15 cellular contexts compared by ENCODE assay signal in the genomic region with DNA sequence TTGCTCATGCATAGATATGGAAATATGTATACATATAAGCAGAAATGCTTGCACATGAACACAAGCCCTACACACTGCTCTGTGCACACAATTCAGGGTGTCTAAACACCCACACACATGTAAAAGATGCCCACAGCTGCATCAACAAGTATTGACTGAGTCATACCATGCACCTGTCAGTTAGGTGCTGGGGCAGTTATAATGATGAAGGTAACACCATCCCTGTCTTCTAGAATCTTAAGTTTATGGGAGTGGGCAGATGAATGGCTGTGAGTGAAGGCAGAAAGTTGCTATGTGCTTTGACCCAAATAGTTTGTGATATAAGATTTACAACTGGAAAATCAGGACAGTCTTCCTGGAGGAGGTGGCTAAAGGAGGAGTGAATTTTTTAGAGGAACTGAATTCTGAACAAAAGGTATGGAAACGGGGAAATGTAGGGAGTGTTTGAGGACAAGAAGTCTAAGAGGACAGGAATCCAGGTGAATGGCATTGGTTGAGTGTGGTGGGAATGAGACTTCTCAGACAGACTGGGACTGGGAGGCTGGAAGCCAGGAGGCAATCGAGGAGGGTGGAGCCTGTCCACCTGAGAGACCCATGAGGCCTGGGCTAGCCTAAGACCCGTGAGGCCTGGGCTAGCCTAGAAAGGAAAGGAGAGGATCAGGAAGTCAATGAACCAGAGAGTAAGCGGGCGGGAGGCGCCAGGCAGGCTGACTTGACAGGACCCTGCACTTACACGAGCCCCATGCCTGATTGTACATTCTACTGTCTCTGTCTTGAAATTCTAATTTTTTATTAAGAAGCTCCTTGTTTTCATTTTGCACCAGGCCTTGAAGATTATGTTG. TPM values are rescaled to one million over a fixed set of nuclear protein-coding genes. Genes with fewer than 3 reads are reported as not detected.
A peak's percentile ranks its signal among the peaks of the same experiment; 100 is the strongest.
DNase-seq lines count a peak whose midpoint lies in the region; ATAC-seq, FAIRE-seq and TF ChIP-seq lines count a peak whose summit lies in the region.
"Had no signal": no experiment of that assay in that cellular context is flagged by ENCODE, and none has a peak within 500 bp of the region (broad histone marks: within the 10 kb centered on the region; RNA-seq: fewer than 3 reads in every experiment).

No MANE protein-coding gene starts in this region.

- H3K27me3 Mint-ChIP-seq in GM23338 (ENCODE audit: insufficient read depth, low read depth, poor library complexity) (peaks cover 50% of the 10 kb centered on the region), nephron progenitor cell (ENCODE audit: low read depth, poor library complexity) (peaks cover 60% of the 10 kb centered on the region)

- no peak overlapping the region; the same call in 1 of the 3 replicates for H3K4me3 Mint-ChIP-seq in GM23338
- H3K4me3 Mint-ChIP-seq in nephron progenitor cell: peak overlapping the region; percentile 52

- no peaks in the 10 kb centered on the region for H3K79me2 ChIP-seq in GM23338 (replicated peaks; ENCODE audit: insufficient read depth)

- peaks cover 6% of the 10 kb centered on the region; the same call in 1 of the 2 replicates for H3F3A ChIP-seq in GM23338 (replicated peaks; ENCODE audit: low read depth)

- no peaks in the 10 kb centered on the region for H3K9me2 ChIP-seq in GM23338 (ENCODE audit: insufficient read depth)

- no peak overlapping the region for H2AFZ ChIP-seq in GM23338

- peak overlapping the region; percentile 77; the same call in 1 of the 2 replicates for H3K4me2 ChIP-seq in GM23338

- DNase-seq in DMS53 (lab: John Stamatoyannopoulos, UW) (peak; percentile 57), DMS53 treated with DMSO at 0.1 percent for 48 hours (lab: John Stamatoyannopoulos, UW; ENCODE audit: unreplicated experiment) (no peak), GM23338 (ENCODE audit: low spot score) (peak; percentile 26), bronchial epithelial cell (ENCODE audit: low read depth) (peak; percentile 29), nephron progenitor cell (no peak), AML-193 (lab: John Stamatoyannopoulos, UW) (no peak), midbrain (lab: John Stamatoyannopoulos, UW) (no peak), epidermal melanocyte (ENCODE audit: insufficient read length, low spot score) (no peak)
- DNase-seq: activated CD4-positive, alpha-beta T cell treated with anti-CD3 and anti-CD28 coated beads, Interleukin-2, amount 50 U/mL, for 1 hour; cortex of kidney; kidney glomerular epithelial cell; NCI-H446 had no signal

- H3K27ac Mint-ChIP-seq in GM23338 (no peak overlapping the region), nephron progenitor cell (no peak overlapping the region)
- H3K27ac Mint-ChIP-seq: activated T-helper 2 cell treated with anti-CD3 and anti-CD28 coated beads, Interferon-gamma antibody, Interleukin-2, Interleukin-4, amounts not matched to agents 10 μg/mL and 5 μg/mL and 100 μg/mL, durations not matched to agents 14 hours and 24 hours and 36 hours had no signal

- H4K20me1 ChIP-seq in GM23338 (replicated peaks; ENCODE audit: insufficient read depth): no peaks in the 10 kb centered on the region

- H3K36me3 ChIP-seq in GM23338 (ENCODE audit: insufficient read depth): no peaks in the 10 kb centered on the region; the same call in 1 of the 2 replicates
- no peaks in the 10 kb centered on the region for H3K36me3 ChIP-seq in bronchial epithelial cell (ENCODE audit: control insufficient read depth, insufficient read depth, low read length)
- H3K36me3 ChIP-seq: heart left ventricle had no signal

- H3K4me1 ChIP-seq in GM23338 (ENCODE audit: insufficient read depth): peaks cover 11% of the 10 kb centered on the region; the same call in 1 of the 2 replicates

- H3K27me3 ChIP-seq in GM23338 (ENCODE audit: insufficient read depth) (peaks cover 65% of the 10 kb centered on the region), bronchial epithelial cell (ENCODE audit: control insufficient read depth, insufficient read depth, low read length) (peaks cover 23% of the 10 kb centered on the region)

- H3K36me3 Mint-ChIP-seq in GM23338 (ENCODE audit: low read depth) (no peaks in the 10 kb centered on the region; the same call in 2 of the 3 replicates), nephron progenitor cell (ENCODE audit: low read depth) (no peaks in the 10 kb centered on the region)

- ATAC-seq in GM23338: no peak

- no peak for TF ChIP-seq CTCF in GM23338 (conservative IDR thresholded peaks at IDR 0.05; ENCODE audit: low read depth in 2 of 2)
- no peak for TF ChIP-seq CTCF in bronchial epithelial cell (IDR thresholded peaks at IDR 0.05; ENCODE audit: insufficient read depth, low read length, severe bottlenecking)
- TF ChIP-seq CTCF in nephron progenitor cell (IDR thresholded peaks at IDR 0.05): no peak

- no peak overlapping the region for H3K27ac ChIP-seq in GM23338 (ENCODE audit: low read depth)
- H3K27ac ChIP-seq: 22Rv1, heart left ventricle had no signal

- no peaks in the 10 kb centered on the region for H3K9me3 Mint-ChIP-seq in GM23338
- no peaks in the 10 kb centered on the region for H3K9me3 Mint-ChIP-seq in nephron progenitor cell
- H3K9me3 Mint-ChIP-seq: activated T-helper 2 cell treated with anti-CD3 and anti-CD28 coated beads, Interferon-gamma antibody, Interleukin-2, Interleukin-4, amounts not matched to agents 10 μg/mL and 5 μg/mL and 100 μg/mL, durations not matched to agents 14 hours and 24 hours and 36 hours had no signal

- H3K4me1 Mint-ChIP-seq in GM23338 (peaks cover 21% of the 10 kb centered on the region), nephron progenitor cell (peaks cover 37% of the 10 kb centered on the region)

- H3K4me3 ChIP-seq in GM23338 (0 out of 2 replicates have a peak overlapping the region, but pooled peaks have one; percentile 49), bronchial epithelial cell (ENCODE audit: low read depth, low read length) (no peak overlapping the region)

- FAIRE-seq in bronchial epithelial cell (lab: Jason Lieb, UNC): no peak

TF ChIP-seq in GM23338, 12 proteins besides CTCF, POLR2A, EP300 and RAD21:
- TF ChIP-seq EZH2phosphoT487 (IDR thresholded peaks at IDR 0.05; ENCODE audit: unreplicated experiment) (no peak), JUNB (IDR thresholded peaks at IDR 0.05; ENCODE audit: unreplicated experiment) (no peak), CREB1 (CRISPR knock-in tag; IDR thresholded peaks at IDR 0.05; ENCODE audit: low read depth) (no peak)

RNA-seq across cellular contexts. Expression of gene POLL, which starts 20.7 kb away (rescaled TPM):
- 24.0 and 24.3 TPM in 2 replicates for total RNA-seq in GM23338 (2014; rRNA removed; shearing (Covaris generic))
- polyA plus RNA-seq in GM23338 (2016; fragmentation: Nextera tagmentation; extraction: Ambion mirVana): 17.3 and 18.2 TPM in 2 replicates
- total RNA-seq in bronchial epithelial cell: 8.6 and 8.7 TPM in 2 replicates

RNA-seq across cellular contexts. Expression of gene DPCD, which starts 20.7 kb away (rescaled TPM):
- total RNA-seq in GM23338 (2014; rRNA removed; shearing (Covaris generic)): 22.5 and 48.4 TPM in 2 replicates
- 36.3 and 38.1 TPM in 2 replicates for polyA plus RNA-seq in GM23338 (2016; fragmentation: Nextera tagmentation; extraction: Ambion mirVana)
- 27.7 and 38.2 TPM in 2 replicates for total RNA-seq in bronchial epithelial cell

Comparison
In these comparisons a context has a peak if more than half of its experiments do, and no peak if none do; other contexts are left out.
1. DNase-seq: peak in DMS53 (single experiment), GM23338 (single experiment) and bronchial epithelial cell (single experiment); none in DMS53 treated with DMSO at 0.1 percent for 48 hours (single experiment), nephron progenitor cell (single experiment), AML-193 (0 of 2), midbrain (single experiment) and epidermal melanocyte (single experiment).